15 cellular contexts compared by ENCODE assay signal in genomic region chr19:19750842-19751790, GRCh38.
"Had no signal": no experiment of that assay in that cellular context is flagged by ENCODE, and none has a peak within 500 bp of the region (broad histone marks: within the 10 kb centered on the region; RNA-seq: fewer than 3 reads in every experiment).

No MANE protein-coding gene starts in this region.

- H3K36me3 Mint-ChIP-seq: activated naive CD8-positive, alpha-beta T cell had no signal

- H3K4me1 Mint-ChIP-seq: endodermal cell, nephron had no signal

- H3K27ac Mint-ChIP-seq: activated naive CD8-positive, alpha-beta T cell; endodermal cell; nephron; stimulated activated naive CD8-positive, alpha-beta T cell treated with anti-CD3 and anti-CD28 coated beads, Interleukin-15, Interleukin-2, amounts not matched to agents 100 ng/mL and 50 ng/mL, for 24 hours had no signal

- H3K4me3 Mint-ChIP-seq: activated naive CD8-positive, alpha-beta T cell; endodermal cell; nephron; stimulated activated naive CD8-positive, alpha-beta T cell treated with anti-CD3 and anti-CD28 coated beads, Interleukin-15, Interleukin-2, amounts not matched to agents 100 ng/mL and 50 ng/mL, for 24 hours had no signal

- H3K4me3 ChIP-seq: ovary had no signal

- DNase-seq: activated CD4-positive, CD25-positive, alpha-beta regulatory T cell; activated gamma-delta T cell; activated T-cell treated with anti-CD3 and anti-CD28 coated beads, Interleukin-2, amount 50 U/mL, for 1 hour; anterior cingulate cortex; cerebellar nuclear complex; endodermal cell; glutamatergic neuron; ovary; stimulated activated CD4-positive, alpha-beta T cell treated with anti-CD3 and anti-CD28 coated beads, Interleukin-12 subunit alpha, Interleukin-12 subunit beta, amount 100 ng/mL, for 4 hours; T-helper 2 cell had no signal

- H3K9me3 Mint-ChIP-seq: endodermal cell; stimulated activated naive CD8-positive, alpha-beta T cell treated with anti-CD3 and anti-CD28 coated beads, Interleukin-15, Interleukin-2, amounts not matched to agents 100 ng/mL and 50 ng/mL, for 24 hours had no signal

- ATAC-seq: esophagus mucosa, left lobe of liver had no signal

- H3K27me3 Mint-ChIP-seq: activated naive CD8-positive, alpha-beta T cell; stimulated activated naive CD8-positive, alpha-beta T cell treated with anti-CD3 and anti-CD28 coated beads, Interleukin-15, Interleukin-2, amounts not matched to agents 100 ng/mL and 50 ng/mL, for 24 hours had no signal
